ENCODE assay signal across 8 cellular contexts in genomic region chr3:40452562-40452875, GRCh38. TPM values are rescaled to one million over a fixed set of nuclear protein-coding genes. Genes with fewer than 3 reads are reported as not detected.
DNase-seq lines count a peak whose midpoint lies in the region; ATAC-seq and TF ChIP-seq lines count a peak whose summit lies in the region.

No MANE protein-coding gene starts in this region.

- peak overlapping the region; percentile 30 for H2AFZ ChIP-seq in GM23338

- intact Hi-C loops in head of caudate nucleus (cut with DNase I) = loop anchor here (2.0 to 10.0 kb wide), 2 partner anchors 72 to 138 kb away; partner anchors contain the start of gene ZNF621

- ATAC-seq in GM23338 = no peak
- no peak for ATAC-seq in gastroesophageal sphincter
- ATAC-seq in HG03139 (IDR thresholded peaks at IDR 0.05; ENCODE audit: unreplicated experiment) = no peak

- no peak for TF ChIP-seq EP300 in gastroesophageal sphincter (IDR thresholded peaks at IDR 0.05)

- TF ChIP-seq CTCF in GM23338 (conservative IDR thresholded peaks at IDR 0.05; ENCODE audit: low read depth in 2 of 2) (no peak), WERI-Rb-1 (IDR thresholded peaks at IDR 0.05; ENCODE audit: low read depth, low read length) (no peak), gastroesophageal sphincter (IDR thresholded peaks at IDR 0.05) (no peak)

- peak overlapping the region; percentile 90 for H3K4me3 Mint-ChIP-seq in GM23338

- H3K27ac ChIP-seq in GM23338 (ENCODE audit: low read depth) (peak overlapping the region; percentile 81), WERI-Rb-1 (peak overlapping the region; percentile 76), gastroesophageal sphincter (peak overlapping the region; percentile 51 to 96 (median 90))

- H3K27ac Mint-ChIP-seq in GM23338 = peak overlapping the region; percentile 98

- peaks cover 3% of the 10 kb centered on the region for H3K79me2 ChIP-seq in GM23338 (replicated peaks; ENCODE audit: insufficient read depth)

- no peak for DNase-seq in GM23338 (ENCODE audit: low spot score)
- no peak for DNase-seq in WERI-Rb-1
- no peak for DNase-seq in skeletal muscle cell (ENCODE audit: low read depth)
- no peak for DNase-seq in head of caudate nucleus
- DNase-seq in NCI-H187 treated with DMSO at 0.1 percent for 48 hours (lab: John Stamatoyannopoulos, UW) = no peak
- DNase-seq in NCI-H69 (lab: John Stamatoyannopoulos, UW) = no peak

- peak overlapping the region; percentile 80 for H3K4me2 ChIP-seq in GM23338

- H3K27me3 ChIP-seq in GM23338 (ENCODE audit: insufficient read depth) = no peaks in the 10 kb centered on the region
- H3K27me3 ChIP-seq in WERI-Rb-1 (ENCODE audit: insufficient read depth, low read depth, severe bottlenecking) = no peaks in the 10 kb centered on the region
- no peaks in the 10 kb centered on the region for H3K27me3 ChIP-seq in gastroesophageal sphincter

- H3K4me1 Mint-ChIP-seq in GM23338 = peaks cover 9% of the 10 kb centered on the region

- peaks cover 9% of the 10 kb centered on the region for H3K36me3 Mint-ChIP-seq in GM23338 (ENCODE audit: low read depth)

- H3K27me3 Mint-ChIP-seq in GM23338 (ENCODE audit: insufficient read depth, low read depth, poor library complexity) = peaks cover 3% of the 10 kb centered on the region

- H3K4me3 ChIP-seq in GM23338 (peak overlapping the region; percentile 59), WERI-Rb-1 (ENCODE audit: low read depth, low read length) (peak overlapping the region; percentile 79), gastroesophageal sphincter (peak overlapping the region; percentile 31 to 65), skeletal muscle cell (ENCODE audit: low read depth, low read length) (peak overlapping the region; percentile 66)

- H3F3A ChIP-seq in GM23338 (replicated peaks; ENCODE audit: low read depth) = no peaks in the 10 kb centered on the region

- H3K9me2 ChIP-seq in GM23338 (ENCODE audit: insufficient read depth) = no peaks in the 10 kb centered on the region

- H3K9me3 Mint-ChIP-seq in GM23338 = no peaks in the 10 kb centered on the region

- no peaks in the 10 kb centered on the region; the same call in 1 of the 2 replicates for H3K36me3 ChIP-seq in GM23338 (ENCODE audit: insufficient read depth)
- peaks cover 4% of the 10 kb centered on the region for H3K36me3 ChIP-seq in WERI-Rb-1
- H3K36me3 ChIP-seq in gastroesophageal sphincter = peaks cover 0 to 11% of the 10 kb centered on the region in 2 donors

- H3K9me3 ChIP-seq in WERI-Rb-1 (ENCODE audit: severe bottlenecking) (no peaks in the 10 kb centered on the region), gastroesophageal sphincter (no peaks in the 10 kb centered on the region)

- 6% methylated on average over 2 of the region's 7 CpGs; no CpG with 5 or more reads in 1 of the 2 donors for WGBS in gastroesophageal sphincter (ENCODE audit: low coverage in 1 of 2), 2 donors

- TF ChIP-seq POLR2A in gastroesophageal sphincter (IDR thresholded peaks at IDR 0.05) = no peak

- H3K4me1 ChIP-seq in GM23338 (ENCODE audit: insufficient read depth) = no peaks in the 10 kb centered on the region
- H3K4me1 ChIP-seq in gastroesophageal sphincter = peaks cover 0 to 25% (median 17%) of the 10 kb centered on the region in 3 donors

- no peaks in the 10 kb centered on the region for H4K20me1 ChIP-seq in GM23338 (replicated peaks; ENCODE audit: insufficient read depth)

TF ChIP-seq in GM23338, 12 proteins besides CTCF, POLR2A, EP300 and RAD21 (continues in another document):
- no peak for TF ChIP-seq JUNB (IDR thresholded peaks at IDR 0.05; ENCODE audit: unreplicated experiment)
- no peak for TF ChIP-seq CREB1 (CRISPR knock-in tag; IDR thresholded peaks at IDR 0.05; ENCODE audit: low read depth)
- TF ChIP-seq STAT1 (IDR thresholded peaks at IDR 0.05; ENCODE audit: unreplicated experiment) = no peak
- TF ChIP-seq ZNF331 (CRISPR knock-in tag; IDR thresholded peaks at IDR 0.05; ENCODE audit: low read depth) = no peak
- TF ChIP-seq ZNF462 (CRISPR knock-in tag; IDR thresholded peaks at IDR 0.05) = no peak
- TF ChIP-seq ZNF114 (CRISPR knock-in tag; IDR thresholded peaks at IDR 0.05) = no peak
- TF ChIP-seq ETS1 (IDR thresholded peaks at IDR 0.05) = no peak
- no peak for TF ChIP-seq POLR2AphosphoS5 (IDR thresholded peaks at IDR 0.05; ENCODE audit: low read depth)
- no peak for TF ChIP-seq EZH2phosphoT487 (IDR thresholded peaks at IDR 0.05; ENCODE audit: unreplicated experiment)
- TF ChIP-seq EZH2 (IDR thresholded peaks at IDR 0.05; ENCODE audit: low read depth, unreplicated experiment) = no peak
- no peak for TF ChIP-seq NANOG (IDR thresholded peaks at IDR 0.05; ENCODE audit: borderline replicate concordance)

RNA-seq across cellular contexts. Expression of gene RPL14, which starts 4.6 kb away (rescaled TPM):
- total RNA-seq in GM23338 (2014; rRNA removed; shearing (Covaris generic)) = 510 and 596 TPM in 2 replicates
- polyA plus RNA-seq in GM23338 (2016; fragmentation: Nextera tagmentation; extraction: Ambion mirVana) = 1,727 and 1,748 TPM in 2 replicates
- total RNA-seq in gastroesophageal sphincter = 100 to 1,000 TPM; 339 to 470 (median 384) TPM

RNA-seq across cellular contexts. Expression of gene ZNF619, which starts 24.4 kb away (rescaled TPM):
- total RNA-seq in GM23338 (2014; rRNA removed; shearing (Covaris generic)) = 7.4 and 10.5 TPM in 2 replicates
- polyA plus RNA-seq in GM23338 (2016; fragmentation: Nextera tagmentation; extraction: Ambion mirVana) = 1.3 and 1.4 TPM in 2 replicates
- 1 to 10 TPM; 4.6 to 7.9 (median 5.3) TPM for total RNA-seq in gastroesophageal sphincter

RNA-seq across cellular contexts. Expression of gene ZNF620, which starts 53.3 kb away (rescaled TPM):
- total RNA-seq in GM23338 (2014; rRNA removed; shearing (Covaris generic)) = 13.6 and 18.0 TPM in 2 replicates
- polyA plus RNA-seq in GM23338 (2016; fragmentation: Nextera tagmentation; extraction: Ambion mirVana) = 11.8 and 14.1 TPM in 2 replicates
- total RNA-seq in gastroesophageal sphincter = 1 to 10 TPM; 3.4 to 7.0 (median 4.7) TPM
